In the genomic region with DNA sequence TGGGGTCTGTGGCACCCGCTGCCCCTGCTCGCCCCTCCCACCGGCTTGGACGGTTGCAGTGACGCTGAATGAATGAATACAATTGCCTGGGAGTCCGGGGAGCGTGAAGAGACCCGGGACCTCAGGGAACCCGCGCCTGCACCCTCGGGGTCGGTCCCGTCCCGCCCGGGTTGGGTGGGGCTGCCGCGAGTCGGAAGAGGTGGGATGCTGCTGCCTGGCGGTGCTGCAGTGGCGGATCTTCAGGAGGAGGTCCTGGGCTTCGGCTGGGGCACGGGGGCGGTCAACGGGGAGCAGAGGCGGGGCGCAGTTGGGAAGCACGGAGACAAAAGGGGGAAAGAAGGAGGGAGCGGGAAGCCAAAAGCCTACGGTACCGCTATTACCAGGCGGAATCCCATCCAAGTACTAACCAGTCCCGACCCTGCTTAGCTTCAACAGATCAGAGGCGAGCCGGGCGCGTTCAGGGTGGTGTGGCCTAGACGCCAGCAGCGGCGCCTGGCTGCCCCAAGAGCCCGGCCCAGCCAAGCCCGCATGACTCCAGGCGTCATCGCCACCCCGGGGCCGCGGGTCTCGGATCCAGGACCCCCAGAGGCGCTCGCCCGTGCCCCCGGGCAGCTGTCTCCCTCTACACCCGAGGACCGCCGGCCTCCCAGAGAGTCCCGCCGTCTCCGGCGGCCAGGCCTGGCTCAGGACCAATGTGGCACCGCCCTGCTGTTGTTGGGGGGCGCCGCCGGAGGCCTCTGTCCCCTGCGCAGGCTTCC, we compare ENCODE assay signal across 8 cellular contexts.
DNase-seq lines count a peak whose midpoint lies in the region; ATAC-seq, FAIRE-seq and TF ChIP-seq lines count a peak whose summit lies in the region.
"Not testable (repeated sequence)": the region's sequence is repeated elsewhere in the genome, so short reads cannot be mapped to it uniquely, and the experiment has no call there.

No MANE protein-coding gene starts in this region.

- peak overlapping the region; percentile 77 for H3K27ac ChIP-seq in endothelial cell of umbilical vein (ENCODE audit: insufficient read depth, low read depth, low read length)
- H3K27ac ChIP-seq in right lobe of liver, result peak overlapping the region; percentile 16 to 60 (median 55)

- not testable (repeated sequence) for H3K9me1 ChIP-seq in endothelial cell of umbilical vein (replicated peaks; ENCODE audit: control insufficient read depth, extremely low read depth, insufficient read depth, low read length)

- BruUV-seq in endothelial cell of umbilical vein (replicated peaks; lab: Mats Ljungman, UMichigan), result not testable (repeated sequence)

- intact Hi-C loops in endothelial cell of umbilical vein (cut with micrococcal nuclease); right lobe of liver (cut with DNase I): not testable (repeated sequence)

- H3K4me3 ChIP-seq in AG09309 (ENCODE audit: control insufficient read depth, low read depth, low read length) (peak overlapping the region; percentile 35), endothelial cell of umbilical vein (replicated peaks in 1 of 3; ENCODE audit: insufficient read depth in 1 of 3, low read depth in 1 of 3, low read length in 3 of 3) (peak overlapping the region; percentile 63 to 78 (median 73)), right lobe of liver (peak overlapping the region; percentile 30 to 41 (median 37))

- H3K9ac ChIP-seq in endothelial cell of umbilical vein (replicated peaks; ENCODE audit: extremely low read depth, insufficient read depth, low read length), result peak overlapping the region; percentile 71

- not testable (repeated sequence) for H3K4me1 ChIP-seq in endothelial cell of umbilical vein (ENCODE audit: control insufficient read depth, extremely low read depth, insufficient read depth, low read length)
- H3K4me1 ChIP-seq in right lobe of liver, result peaks cover 0 to 10% (median 0%) of the 10 kb centered on the region in 4 donors

- dilution Hi-C loops in endothelial cell of umbilical vein (cut with MboI; ENCODE audit: extremely low pct_ligation_motif_present, low sequenced_read_pairs), result not testable (repeated sequence)

- WGBS in right lobe of liver (ENCODE audit: insufficient coverage, low coverage, low lambda C conversion rate, missing lambda C conversion rate), result 9% methylated on average over 57 of the region's 63 CpGs

- not testable (repeated sequence) for FAIRE-seq in endothelial cell of umbilical vein (lab: Jason Lieb, UNC)

- H3K79me2 ChIP-seq in endothelial cell of umbilical vein (ENCODE audit: control insufficient read depth, insufficient read depth, low read length), result not testable (repeated sequence)

- CTCF ChIA-PET in endothelial cell of umbilical vein (lab: Charles Lee), result interaction anchor here (0.9 kb wide), 1 partner anchor 1015 kb away, joined by 6 read pairs; no protein-coding TSS in a partner anchor

- ATAC-seq in GM19023 (IDR thresholded peaks at IDR 0.05; ENCODE audit: unreplicated experiment), result peak; percentile 98
- ATAC-seq in HG02884 (IDR thresholded peaks at IDR 0.05; ENCODE audit: unreplicated experiment), result peak; percentile 99
- peak; percentile 97 to 99 (median 98) for ATAC-seq in right lobe of liver

- POLR2A ChIA-PET in endothelial cell of umbilical vein (lab: Charles Lee), result not testable (repeated sequence)

- H4K20me1 ChIP-seq in endothelial cell of umbilical vein (replicated peaks; ENCODE audit: control insufficient read depth, extremely low read depth, insufficient read depth, low read length), result not testable (repeated sequence)

- peaks cover 11 to 15% of the 10 kb centered on the region in 2 experiments for H3K27me3 ChIP-seq in endothelial cell of umbilical vein (ENCODE audit: control insufficient read depth in 2 of 2, insufficient read depth in 2 of 2, low read length in 2 of 2)
- peaks cover 0 to 48% of the 10 kb centered on the region in 2 donors for H3K27me3 ChIP-seq in right lobe of liver

- not testable (repeated sequence) for H3K9me3 ChIP-seq in endothelial cell of umbilical vein (replicated peaks; ENCODE audit: control insufficient read depth, insufficient read depth, low read length); right lobe of liver

- DNase-seq in AG09309 (ENCODE audit: low read depth), result not testable (repeated sequence)
- DNase-seq in NAMALWA (ENCODE audit: low spot score) (peak; percentile 91), endothelial cell of umbilical vein (ENCODE audit: low read depth, low spot score) (peak; percentile 62), right lobe of liver (peak; percentile 75 to 88 (median 83))
- DNase-seq in activated T-cell treated with anti-CD3 and anti-CD28 coated beads, Interleukin-2, amount 50 U/mL, for 48 hours, result peak; percentile 91 to 93
- peak; percentile 51 to 56 (median 54) for DNase-seq in stimulated activated CD4-positive, alpha-beta T cell treated with anti-CD3 and anti-CD28 coated beads, Interleukin-12 subunit alpha, Interleukin-12 subunit beta, amount 100 ng/mL, for 48 hours (ENCODE audit: low read depth in 2 of 3, low spot score in 1 of 3)

- peak overlapping the region; percentile 96 for H2AFZ ChIP-seq in endothelial cell of umbilical vein (ENCODE audit: low read depth, low read length)

- TF ChIP-seq POLR2A in endothelial cell of umbilical vein (IDR thresholded peaks at IDR 0.05; ENCODE audit: low read depth, low read length), result peak; percentile 59
- TF ChIP-seq POLR2A in right lobe of liver (IDR thresholded peaks at IDR 0.05), result not testable (repeated sequence)

- TF ChIP-seq CTCF in AG09309 (IDR thresholded peaks at IDR 0.05; ENCODE audit: control insufficient read depth, insufficient read depth, low read depth, low read length, missing control alignments); endothelial cell of umbilical vein (IDR thresholded peaks at IDR 0.05; ENCODE audit: extremely low read depth in 1 of 2, insufficient read depth in 1 of 2, low read depth in 1 of 2, low read length in 2 of 2); right lobe of liver (IDR thresholded peaks at IDR 0.05): not testable (repeated sequence)

- H3K4me2 ChIP-seq in endothelial cell of umbilical vein (ENCODE audit: insufficient read depth, low read length), result peak overlapping the region; percentile 86

- H3K36me3 ChIP-seq in endothelial cell of umbilical vein (ENCODE audit: control insufficient read depth in 2 of 2, extremely low read depth in 1 of 2, insufficient read depth in 2 of 2, low read length in 2 of 2); right lobe of liver: not testable (repeated sequence)

TF ChIP-seq in endothelial cell of umbilical vein, 7 proteins besides CTCF, POLR2A, EP300 and RAD21:
- TF ChIP-seq POLR2AphosphoS5 (IDR thresholded peaks at IDR 0.05; ENCODE audit: insufficient read depth, low read depth, low read length) (peak; percentile 68), EZH2 (IDR thresholded peaks at IDR 0.05; ENCODE audit: borderline replicate concordance, low read depth, low read length, severe bottlenecking) (peak; percentile 23)
